Comparison of ENCODE assay signal across 21 cellular contexts in the genomic region with DNA sequence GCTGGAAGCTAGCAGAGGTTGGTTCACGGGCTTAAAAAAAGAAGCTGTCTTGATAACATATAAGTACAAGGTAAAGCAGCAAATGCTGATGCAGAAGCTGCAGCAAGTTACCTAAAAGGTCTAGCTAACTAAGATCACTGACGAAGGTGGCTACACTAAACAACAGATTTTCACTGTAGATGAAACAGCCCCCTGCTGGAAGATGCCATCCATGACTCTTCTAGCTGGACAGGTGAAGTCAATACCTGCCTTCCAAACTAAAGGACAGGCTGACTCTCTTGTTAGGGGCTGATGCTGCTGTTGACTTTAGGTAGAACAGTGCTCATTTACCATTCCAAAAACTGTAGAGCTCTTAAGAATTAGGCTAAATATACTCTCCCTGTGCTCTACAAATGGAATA.
A peak's percentile ranks its signal among the peaks of the same experiment; 100 is the strongest.
DNase-seq lines count a peak whose midpoint lies in the region; ATAC-seq, FAIRE-seq and TF ChIP-seq lines count a peak whose summit lies in the region.
"Had no signal": no experiment of that assay in that cellular context is flagged by ENCODE, and none has a peak within 500 bp of the region (broad histone marks: within the 10 kb centered on the region; RNA-seq: fewer than 3 reads in every experiment).

No MANE protein-coding gene starts in this region.

- TF ChIP-seq CTCF in HCT116 (IDR thresholded peaks at IDR 0.05 in 2 of 3, conservative IDR thresholded peaks at IDR 0.05 in 1 of 3; ENCODE audit: borderline replicate concordance in 1 of 3, insufficient read depth in 1 of 3, low read depth in 2 of 3, low read length in 2 of 3): peak in 2 of 3 experiments; percentile 36 to 39; a peak in 4 of 6 replicates
- peak; percentile 38 for TF ChIP-seq CTCF in WERI-Rb-1 (IDR thresholded peaks at IDR 0.05; ENCODE audit: low read depth, low read length)
- TF ChIP-seq CTCF in keratinocyte (optimal IDR thresholded peaks at IDR 0.05 in 1 of 3, IDR thresholded peaks at IDR 0.05 in 1 of 3, conservative IDR thresholded peaks at IDR 0.05 in 1 of 3; ENCODE audit: extremely low read depth in 1 of 3, insufficient read depth in 2 of 3, low read length in 3 of 3): peak; percentile 24 to 28 (median 25)
- no peak for TF ChIP-seq CTCF in type B pancreatic cell (conservative IDR thresholded peaks at IDR 0.05)

- no peak for FAIRE-seq in keratinocyte (lab: Jason Lieb, UNC)
- FAIRE-seq: endothelial cell of umbilical vein, H54 had no signal

- H4K20me1 ChIP-seq in HCT116 (ENCODE audit: insufficient read depth) (no peaks in the 10 kb centered on the region), keratinocyte (ENCODE audit: control insufficient read depth, extremely low read depth, insufficient read depth, low read length) (no peaks in the 10 kb centered on the region)

- H3K9me1 ChIP-seq in keratinocyte (ENCODE audit: control insufficient read depth, extremely low read depth, insufficient read depth, low read length): peaks cover 5% of the 10 kb centered on the region

- H3K36me3 ChIP-seq in HCT116 (ENCODE audit: control insufficient read depth in 1 of 2, insufficient read depth in 2 of 2, low read length in 2 of 2) (no peaks in the 10 kb centered on the region), WERI-Rb-1 (no peaks in the 10 kb centered on the region), keratinocyte (ENCODE audit: control insufficient read depth in 2 of 2, extremely low read depth in 1 of 2, insufficient read depth in 2 of 2, low read length in 2 of 2) (no peaks in the 10 kb centered on the region)
- H3K36me3 ChIP-seq: Peyer's patch, spleen had no signal

- H3K79me2 ChIP-seq in HCT116 (ENCODE audit: insufficient read depth, low read length): peaks cover 60% of the 10 kb centered on the region
- peaks cover 22% of the 10 kb centered on the region for H3K79me2 ChIP-seq in keratinocyte (ENCODE audit: control insufficient read depth, insufficient read depth, low read length)

- peaks cover 27% of the 10 kb centered on the region for H3K36me3 Mint-ChIP-seq in T-cell
- peaks cover 4% of the 10 kb centered on the region for H3K36me3 Mint-ChIP-seq in type B pancreatic cell

- H3K9ac ChIP-seq in HCT116 (ENCODE audit: low read length) (no peak overlapping the region), keratinocyte (ENCODE audit: control insufficient read depth, extremely low read depth, insufficient read depth, low read length) (no peak overlapping the region)

- H3K9me3 ChIP-seq in HCT116 (ENCODE audit: control insufficient read depth in 1 of 2, insufficient read depth in 1 of 2, low read depth in 1 of 2, low read length in 2 of 2): no peaks in the 10 kb centered on the region
- no peaks in the 10 kb centered on the region for H3K9me3 ChIP-seq in WERI-Rb-1 (ENCODE audit: severe bottlenecking)
- H3K9me3 ChIP-seq in keratinocyte (ENCODE audit: control insufficient read depth, low read depth, low read length): no peaks in the 10 kb centered on the region
- H3K9me3 ChIP-seq: Peyer's patch, spleen had no signal

- H3K27ac ChIP-seq in HCT116 (ENCODE audit: low read depth, low read length): no peak overlapping the region
- no peak overlapping the region for H3K27ac ChIP-seq in WERI-Rb-1
- H3K27ac ChIP-seq in keratinocyte (ENCODE audit: control insufficient read depth, insufficient read depth, low read length): no peak overlapping the region
- H3K27ac ChIP-seq: Peyer's patch, spleen had no signal

- H3K27me3 ChIP-seq in HCT116 (ENCODE audit: insufficient read depth, low read length) (no peaks in the 10 kb centered on the region), WERI-Rb-1 (ENCODE audit: insufficient read depth, low read depth, severe bottlenecking) (no peaks in the 10 kb centered on the region), keratinocyte (ENCODE audit: control insufficient read depth, extremely low read depth, insufficient read depth, low read length) (no peaks in the 10 kb centered on the region)
- H3K27me3 ChIP-seq: Peyer's patch, spleen had no signal

- H3K27ac Mint-ChIP-seq in T-cell (no peak overlapping the region), type B pancreatic cell (no peak overlapping the region)
- H3K27ac Mint-ChIP-seq: activated T-cell treated with anti-CD3 and anti-CD28 coated beads, Interleukin-2, amount 50 U/mL, for 24 hours; B cell had no signal

- POLR2A ChIA-PET in HCT116 (lab: Charles Lee) (no interaction called here), T-cell (lab: Charles Lee) (no interaction called here)

- H3K9me3 Mint-ChIP-seq in T-cell: peaks cover 0 to 8% (median 0%) of the 10 kb centered on the region in 3 donors
- no peaks in the 10 kb centered on the region for H3K9me3 Mint-ChIP-seq in type B pancreatic cell
- H3K9me3 Mint-ChIP-seq: activated naive CD4-positive, alpha-beta T cell treated with anti-CD3 and anti-CD28 coated beads, Interleukin-2, amount 50 U/mL, for 24 hours; activated T-cell treated with anti-CD3 and anti-CD28 coated beads, Interleukin-2, amount 50 U/mL, for 24 hours had no signal

- H3K4me1 ChIP-seq in HCT116 (ENCODE audit: control insufficient read depth in 1 of 2, insufficient read depth in 2 of 2, low read length in 2 of 2) (no peaks in the 10 kb centered on the region), keratinocyte (ENCODE audit: control insufficient read depth, extremely low read depth, insufficient read depth, low read length) (no peaks in the 10 kb centered on the region)
- H3K4me1 ChIP-seq: Peyer's patch had no signal

- intact Hi-C loops in HCT116 (cut with micrococcal nuclease): no loop called here

- H2AFZ ChIP-seq in HCT116 (ENCODE audit: low read depth, low read length, poor library complexity, severe bottlenecking): no peak overlapping the region
- H2AFZ ChIP-seq in keratinocyte (ENCODE audit: control insufficient read depth, low read length): no peak overlapping the region

- peak; percentile 32 for DNase-seq in DMS53 (lab: John Stamatoyannopoulos, UW)
- no peak for DNase-seq in DMS53 treated with DMSO at 0.1 percent for 48 hours (lab: John Stamatoyannopoulos, UW; ENCODE audit: unreplicated experiment)
- DNase-seq in HCT116 (ENCODE audit: low read depth, low spot score): no peak
- DNase-seq in WERI-Rb-1: no peak
- DNase-seq in keratinocyte (ENCODE audit: low read depth, low spot score): no peak
- no peak for DNase-seq in T-cell
- DNase-seq in SKM-1 (lab: John Stamatoyannopoulos, UW; ENCODE audit: unreplicated experiment): no peak
- DNase-seq in type B pancreatic cell (ENCODE audit: extremely low spot score, unreplicated experiment): no peak
- DNase-seq: 8988T; activated T-cell treated with anti-CD3 and anti-CD28 coated beads, Interleukin-2, amount 50 U/mL, for 24 hours; foreskin fibroblast; left colon; NCI-H1048; NCI-H2081; NCI-H524 treated with DMSO at 0.1 percent for 48 hours; Peyer's patch; spleen had no signal

- H3K4me1 Mint-ChIP-seq in T-cell (peaks cover 36 to 45% (median 40%) of the 10 kb centered on the region in 3 donors), type B pancreatic cell (ENCODE audit: unreplicated experiment) (peaks cover 8% of the 10 kb centered on the region)

- H3K27me3 Mint-ChIP-seq in T-cell (no peaks in the 10 kb centered on the region), type B pancreatic cell (no peaks in the 10 kb centered on the region)
- H3K27me3 Mint-ChIP-seq: activated naive CD4-positive, alpha-beta T cell treated with anti-CD3 and anti-CD28 coated beads, Interleukin-2, amount 50 U/mL, for 24 hours; activated T-cell treated with anti-CD3 and anti-CD28 coated beads, Interleukin-2, amount 50 U/mL, for 24 hours; B cell had no signal

- TF ChIP-seq POLR2A in HCT116 (IDR thresholded peaks at IDR 0.05; ENCODE audit: borderline replicate concordance, extremely low read depth, insufficient read depth, insufficient read length): no peak

- BruUV-seq in HCT116 (replicated peaks; lab: Mats Ljungman, UMichigan): no TSS peak

- dilution Hi-C loops in keratinocyte (cut with MboI; ENCODE audit: extremely low pct_ligation_motif_present, low sequenced_read_pairs): no loop called here

- H3K4me3 Mint-ChIP-seq in T-cell: no peak overlapping the region
- H3K4me3 Mint-ChIP-seq in type B pancreatic cell: no peak overlapping the region
- H3K4me3 Mint-ChIP-seq: activated naive CD4-positive, alpha-beta T cell treated with anti-CD3 and anti-CD28 coated beads, Interleukin-2, amount 50 U/mL, for 24 hours; activated T-cell treated with anti-CD3 and anti-CD28 coated beads, Interleukin-2, amount 50 U/mL, for 24 hours; B cell had no signal

- CTCF ChIA-PET in HCT116 (lab: Charles Lee): no interaction called here
- CTCF ChIA-PET in T-cell (lab: Charles Lee): no interaction called here

- no peak for TF ChIP-seq RAD21 in HCT116 (IDR thresholded peaks at IDR 0.05; ENCODE audit: low read depth)

- RAD21 ChIA-PET in HCT116 (lab: Charles Lee; ENCODE audit: low non-redundant PET in 1 of 2, low total read pairs in 2 of 2, uncharacterized antibody in 2 of 2, unreplicated experiment in 2 of 2): no interaction called here

- H3K4me2 ChIP-seq in HCT116 (ENCODE audit: low read length) (no peak overlapping the region), keratinocyte (ENCODE audit: control insufficient read depth, extremely low read depth, insufficient read depth, low read depth, low read length) (no peak overlapping the region)

- H3K4me3 ChIP-seq in HCT116 (replicated peaks in 1 of 2; ENCODE audit: low read depth in 1 of 2, low read length in 2 of 2): no peak overlapping the region
- no peak overlapping the region for H3K4me3 ChIP-seq in WERI-Rb-1 (ENCODE audit: low read depth, low read length)
- H3K4me3 ChIP-seq in keratinocyte (ENCODE audit: control insufficient read depth in 2 of 3, extremely low read depth in 1 of 3, insufficient read depth in 2 of 3, low read depth in 1 of 3, low read length in 3 of 3): no peak overlapping the region
- H3K4me3 ChIP-seq: Peyer's patch, spleen had no signal

- ATAC-seq in HCT116 (peak; percentile 71; the same call in 1 of the 2 replicates), T-cell (replicated peaks in 1 of 4) (no peak)
- ATAC-seq: left colon had no signal

- no peaks in the 10 kb centered on the region for H3K9me2 ChIP-seq in HCT116 (ENCODE audit: insufficient read depth)

TF ChIP-seq in HCT116, 20 proteins besides CTCF, POLR2A, EP300 and RAD21 (continues in another document):
- TF ChIP-seq, protein P1, sequence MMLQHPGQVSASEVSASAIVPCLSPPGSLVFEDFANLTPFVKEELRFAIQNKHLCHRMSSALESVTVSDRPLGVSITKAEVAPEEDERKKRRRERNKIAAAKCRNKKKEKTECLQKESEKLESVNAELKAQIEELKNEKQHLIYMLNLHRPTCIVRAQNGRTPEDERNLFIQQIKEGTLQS (IDR thresholded peaks at IDR 0.05): no peak
